Comparison of ENCODE assay signal across 8 cellular contexts in genomic region chr2:90027231-90027643, GRCh38.
DNase-seq lines count a peak whose midpoint lies in the region; ATAC-seq and TF ChIP-seq lines count a peak whose summit lies in the region.
"Not testable (repeated sequence)": the region's sequence is repeated elsewhere in the genome, so short reads cannot be mapped to it uniquely, and the experiment has no call there.

No MANE protein-coding gene starts in this region.

- not testable (repeated sequence) for H3K36me3 Mint-ChIP-seq in CD14-positive monocyte
- H3K36me3 Mint-ChIP-seq in WTC11, result peaks cover 19% of the 10 kb centered on the region

- not testable (repeated sequence) for H3K36me3 ChIP-seq in KMS-11 (ENCODE audit: insufficient read depth); esophagus muscularis mucosa; left lung

- not testable (repeated sequence) for H3K4me3 ChIP-seq in KMS-11 (IDR thresholded peaks at IDR 0.05; ENCODE audit: insufficient read depth, low read depth, low read length); esophagus muscularis mucosa; left lung

- H3K4me1 ChIP-seq in KMS-11 (ENCODE audit: low read depth, poor library complexity, severe bottlenecking); esophagus muscularis mucosa; left lung: not testable (repeated sequence)

- H3K9me3 Mint-ChIP-seq in CD14-positive monocyte, result not testable (repeated sequence)
- H3K9me3 Mint-ChIP-seq in WTC11, result peaks cover 25% of the 10 kb centered on the region

- TF ChIP-seq EP300 in esophagus muscularis mucosa (IDR thresholded peaks at IDR 0.05), result not testable (repeated sequence)

- H3K4me1 Mint-ChIP-seq in CD14-positive monocyte, result peaks cover 23% of the 10 kb centered on the region
- H3K4me1 Mint-ChIP-seq in WTC11, result not testable (repeated sequence)

- TF ChIP-seq CTCF in CD14-positive monocyte (IDR thresholded peaks at IDR 0.05) (peak; percentile 56), KMS-11 (conservative IDR thresholded peaks at IDR 0.05; ENCODE audit: low read depth, low read length) (peak; percentile 69), esophagus muscularis mucosa (IDR thresholded peaks at IDR 0.05) (peak in 2 of 3 experiments; percentile 12 to 24)
- TF ChIP-seq CTCF in WTC11 (IDR thresholded peaks at IDR 0.05); left lung (IDR thresholded peaks at IDR 0.05): not testable (repeated sequence)

- POLR2A ChIA-PET in WTC11 (lab: Charles Lee), result not testable (repeated sequence)

- not testable (repeated sequence) for H3K79me2 ChIP-seq in KMS-11 (ENCODE audit: insufficient read depth, low read depth)

- WGBS in esophagus muscularis mucosa, result 0% methylated on average over 1 of the region's 3 CpGs

- intact Hi-C loops in CD14-positive monocyte (cut with micrococcal nuclease); esophagus muscularis mucosa (cut with DNase I); left lung (cut with DNase I): not testable (repeated sequence)

- CTCF ChIA-PET in WTC11 (lab: Charles Lee), result not testable (repeated sequence)

- DNase-seq in CD14-positive monocyte (ENCODE audit: low spot score); WTC11 (ENCODE audit: low spot score); left lung: not testable (repeated sequence)
- peak; percentile 75 for DNase-seq in esophagus muscularis mucosa (ENCODE audit: extremely low spot score)
- DNase-seq in retina, result peak; percentile 13

- ATAC-seq in GM19043 (IDR thresholded peaks at IDR 0.05; ENCODE audit: low read depth, unreplicated experiment) (peak; percentile 63), HG02678 (IDR thresholded peaks at IDR 0.05; ENCODE audit: unreplicated experiment) (peak; percentile 69), WTC11 (peak; percentile 68), left lung (peak; percentile 88)

- not testable (repeated sequence) for H2AFZ ChIP-seq in KMS-11 (ENCODE audit: low read depth)

- not testable (repeated sequence) for H3K4me3 Mint-ChIP-seq in CD14-positive monocyte, WTC11

- not testable (repeated sequence) for H3K27ac Mint-ChIP-seq in CD14-positive monocyte, WTC11

- H3K4me2 ChIP-seq in KMS-11, result not testable (repeated sequence)

- H4K20me1 ChIP-seq in KMS-11 (ENCODE audit: insufficient read depth), result not testable (repeated sequence)

- H3K27ac ChIP-seq in KMS-11; esophagus muscularis mucosa (replicated peaks in 1 of 4); left lung: not testable (repeated sequence)

- H3K9ac ChIP-seq in KMS-11, result not testable (repeated sequence)

- TF ChIP-seq POLR2A in esophagus muscularis mucosa (IDR thresholded peaks at IDR 0.05; ENCODE audit: low read depth), result not testable (repeated sequence)

- H3K27me3 ChIP-seq in KMS-11 (ENCODE audit: insufficient read depth, low read depth); esophagus muscularis mucosa; left lung: not testable (repeated sequence)

- H3K27me3 Mint-ChIP-seq in CD14-positive monocyte (ENCODE audit: low read depth in 3 of 3); WTC11 (ENCODE audit: low read depth): not testable (repeated sequence)

- not testable (repeated sequence) for H3K9me3 ChIP-seq in esophagus muscularis mucosa, left lung
